Comparison of ENCODE assay signal across 9 cellular contexts in genomic region chr17:43025290-43025657, GRCh38. TPM values are rescaled to one million over a fixed set of nuclear protein-coding genes. Genes with fewer than 3 reads are reported as not detected.
DNase-seq lines count a peak whose midpoint lies in the region; ATAC-seq and TF ChIP-seq lines count a peak whose summit lies in the region.
"Had no signal": no experiment of that assay in that cellular context is flagged by ENCODE, and none has a peak within 500 bp of the region (broad histone marks: within the 10 kb centered on the region; RNA-seq: fewer than 3 reads in every experiment).

No MANE protein-coding gene starts in this region.

- H3K9me3 ChIP-seq in left ventricle myocardium inferior (replicated peaks), result no peaks in the 10 kb centered on the region
- no peaks in the 10 kb centered on the region for H3K9me3 ChIP-seq in spleen
- H3K9me3 ChIP-seq: pancreas had no signal

- no peak for TF ChIP-seq POLR2A in spleen (IDR thresholded peaks at IDR 0.05)

- peak overlapping the region; percentile 38 for H3K27ac ChIP-seq in left ventricle myocardium inferior (replicated peaks)
- peak overlapping the region in 1 of 8 donors; percentile 76 for H3K27ac ChIP-seq in spleen

- H3K4me1 Mint-ChIP-seq in activated CD4-positive, alpha-beta memory T cell treated with anti-CD3 and anti-CD28 coated beads, Interleukin-2, amount 10 ng/mL, durations not matched to agents 7 days and 5 days, result peaks cover 21% of the 10 kb centered on the region

- H3K9me3 Mint-ChIP-seq in activated CD4-positive, alpha-beta memory T cell treated with anti-CD3 and anti-CD28 coated beads, Interleukin-2, amount 10 ng/mL, durations not matched to agents 7 days and 5 days, result no peaks in the 10 kb centered on the region

- 8 to 22% (median 10%) methylated on average over 16 to 27 of the region's 27 CpGs for WGBS in spleen, 5 donors

- intact Hi-C loops in left ventricle myocardium inferior (cut with micrococcal nuclease), result no loop called here
- intact Hi-C loops in spleen (cut with DNase I; ENCODE audit: low total_unique reads), result no loop called here

- H3K4me1 ChIP-seq in left ventricle myocardium inferior, result peaks cover 38% of the 10 kb centered on the region
- H3K4me1 ChIP-seq in spleen, result peaks cover 7 to 50% (median 33%) of the 10 kb centered on the region in 6 donors

- H3K27me3 ChIP-seq in left ventricle myocardium inferior (ENCODE audit: low read depth) (no peaks in the 10 kb centered on the region), spleen (replicated peaks in 1 of 7) (no peaks in the 10 kb centered on the region)
- H3K27me3 ChIP-seq: pancreas had no signal

- no peak overlapping the region for H3K27ac Mint-ChIP-seq in activated CD4-positive, alpha-beta memory T cell treated with anti-CD3 and anti-CD28 coated beads, Interleukin-2, amount 10 ng/mL, durations not matched to agents 7 days and 5 days

- DNase-seq in NCI-H1417 (lab: John Stamatoyannopoulos, UW) (peak in 2 of 3 experiments; percentile 50 to 70), NCI-H1417 treated with DMSO at 0.1 percent for 48 hours (lab: John Stamatoyannopoulos, UW) (no peak), left ventricle myocardium inferior (no peak), spleen (no peak)
- DNase-seq in activated CD4-positive, alpha-beta memory T cell treated with anti-CD3 and anti-CD28 coated beads, Interleukin-2, amount 10 ng/mL, durations not matched to agents 7 days and 5 days, result no peak
- DNase-seq in stimulated activated CD4-positive, alpha-beta T cell treated with anti-CD3 and anti-CD28 coated beads, Interleukin-2, amount 100 ng/mL, for 24 hours, result no peak

- peak overlapping the region; percentile 48 for H3K4me3 Mint-ChIP-seq in activated CD4-positive, alpha-beta memory T cell treated with anti-CD3 and anti-CD28 coated beads, Interleukin-2, amount 10 ng/mL, durations not matched to agents 7 days and 5 days

- H3K36me3 Mint-ChIP-seq in activated CD4-positive, alpha-beta memory T cell treated with anti-CD3 and anti-CD28 coated beads, Interleukin-2, amount 10 ng/mL, durations not matched to agents 7 days and 5 days (ENCODE audit: low read depth), result no peaks in the 10 kb centered on the region

- ATAC-seq in HG03342 (IDR thresholded peaks at IDR 0.05; ENCODE audit: unreplicated experiment) (no peak), esophagus mucosa (no peak)

- TF ChIP-seq CTCF in left ventricle myocardium inferior (IDR thresholded peaks at IDR 0.05; ENCODE audit: borderline replicate concordance) (no peak), spleen (IDR thresholded peaks at IDR 0.05 in 8 of 11, conservative IDR thresholded peaks at IDR 0.05 in 3 of 11) (no peak)

- H3K36me3 ChIP-seq in left ventricle myocardium inferior, result no peaks in the 10 kb centered on the region
- no peaks in the 10 kb centered on the region for H3K36me3 ChIP-seq in spleen
- H3K36me3 ChIP-seq: pancreas had no signal

- CTCF ChIA-PET in activated CD4-positive, alpha-beta memory T cell treated with anti-CD3 and anti-CD28 coated beads, Interleukin-2, amount 10 ng/mL, durations not matched to agents 7 days and 5 days (lab: Charles Lee), result no interaction called here

- peaks cover 19% of the 10 kb centered on the region for H3K27me3 Mint-ChIP-seq in activated CD4-positive, alpha-beta memory T cell treated with anti-CD3 and anti-CD28 coated beads, Interleukin-2, amount 10 ng/mL, durations not matched to agents 7 days and 5 days

- POLR2A ChIA-PET in activated CD4-positive, alpha-beta memory T cell treated with anti-CD3 and anti-CD28 coated beads, Interleukin-2, amount 10 ng/mL, durations not matched to agents 7 days and 5 days (lab: Charles Lee), result interaction anchor here (1.0 to 2.8 kb wide), 3 partner anchors 27 to 290 kb away, joined by 3 to 22 read pairs (median 10); partner anchors contain the start of gene RPL27

- peak overlapping the region; percentile 70 for H3K4me3 ChIP-seq in left ventricle myocardium inferior
- H3K4me3 ChIP-seq in spleen, result peak overlapping the region in 6 of 8 donors; percentile 49 to 83 (median 54)

RNA-seq across cellular contexts. Expression of gene RND2, which starts 0.2 kb away (rescaled TPM):
- total RNA-seq in activated CD4-positive, alpha-beta memory T cell treated with anti-CD3 and anti-CD28 coated beads, Interleukin-2, amount 10 ng/mL, durations not matched to agents 7 days and 5 days, result not detected
- total RNA-seq in left ventricle myocardium inferior, result 0.85 TPM
- total RNA-seq in spleen, result under 1 TPM; 0.09 to 0.47 (median 0.32) TPM
- under 1 TPM; 0.11 to 0.42 (median 0.17) TPM for polyA plus RNA-seq in spleen
- total RNA-seq in esophagus mucosa, result 0.16 TPM

RNA-seq across cellular contexts. Expression of gene VAT1, which starts 3.1 kb away (rescaled TPM):
- 10 to 100 TPM; 15.0 to 16.6 TPM for total RNA-seq in activated CD4-positive, alpha-beta memory T cell treated with anti-CD3 and anti-CD28 coated beads, Interleukin-2, amount 10 ng/mL, durations not matched to agents 7 days and 5 days
- total RNA-seq in left ventricle myocardium inferior, result 68.2 TPM
- total RNA-seq in spleen, result 100 to 1,000 TPM in 1 of 7 donors, 10 to 100 TPM in 6; 55.4 to 144 (median 79.0) TPM
- polyA plus RNA-seq in spleen, result 10 to 100 TPM; 20.3 to 64.5 (median 27.0) TPM
- total RNA-seq in esophagus mucosa, result 83.5 TPM

RNA-seq across cellular contexts. Expression of gene IFI35, which starts 18.7 kb away (rescaled TPM):
- total RNA-seq in activated CD4-positive, alpha-beta memory T cell treated with anti-CD3 and anti-CD28 coated beads, Interleukin-2, amount 10 ng/mL, durations not matched to agents 7 days and 5 days, result 100 to 1,000 TPM; 149 to 154 TPM
- total RNA-seq in left ventricle myocardium inferior, result 11.5 TPM
- 10 to 100 TPM; 45.5 to 63.3 (median 51.9) TPM for total RNA-seq in spleen
- polyA plus RNA-seq in spleen, result 10 to 100 TPM; 38.0 to 64.8 (median 40.6) TPM
- 7.7 TPM for total RNA-seq in esophagus mucosa

RNA-seq across cellular contexts. Expression of gene RPL27, which starts 27.1 kb away (rescaled TPM):
- 100 to 1,000 TPM; 880 to 892 TPM for total RNA-seq in activated CD4-positive, alpha-beta memory T cell treated with anti-CD3 and anti-CD28 coated beads, Interleukin-2, amount 10 ng/mL, durations not matched to agents 7 days and 5 days
- total RNA-seq in left ventricle myocardium inferior (759 TPM), spleen (1,000 to 10,000 TPM in 3 of 7 donors, 100 to 1,000 TPM in 4; 702 to 1,170 (median 925) TPM), esophagus mucosa (1,265 TPM)
- 1,000 to 10,000 TPM; 5,502 to 6,357 (median 5,985) TPM for polyA plus RNA-seq in spleen

RNA-seq across cellular contexts. Expression of gene RUNDC1, which starts 44.9 kb away (rescaled TPM):
- total RNA-seq in activated CD4-positive, alpha-beta memory T cell treated with anti-CD3 and anti-CD28 coated beads, Interleukin-2, amount 10 ng/mL, durations not matched to agents 7 days and 5 days, result 10 to 100 TPM; 17.1 to 17.3 TPM
- total RNA-seq in left ventricle myocardium inferior (12.1 TPM), spleen (10 to 100 TPM; 17.1 to 27.9 (median 22.4) TPM), esophagus mucosa (5.8 TPM)
- 10 to 100 TPM in 1 of 3 donors, 1 to 10 TPM in 2; 6.7 to 10.5 (median 8.2) TPM for polyA plus RNA-seq in spleen

Comparison
In these comparisons a context has a peak if more than half of its experiments do, and no peak if none do; other contexts are left out.
1. DNase-seq: peak in NCI-H1417 (2 of 3); none in NCI-H1417 treated with DMSO at 0.1 percent for 48 hours (single experiment), activated CD4-positive, alpha-beta memory T cell treated with anti-CD3 and anti-CD28 coated beads, Interleukin-2, amount 10 ng/mL, durations not matched to agents 7 days and 5 days (single experiment), left ventricle myocardium inferior (single experiment), spleen (single experiment) and stimulated activated CD4-positive, alpha-beta T cell treated with anti-CD3 and anti-CD28 coated beads, Interleukin-2, amount 100 ng/mL, for 24 hours (0 of 2).